Comparison of ENCODE assay signal across 10 cellular contexts in the genomic region with DNA sequence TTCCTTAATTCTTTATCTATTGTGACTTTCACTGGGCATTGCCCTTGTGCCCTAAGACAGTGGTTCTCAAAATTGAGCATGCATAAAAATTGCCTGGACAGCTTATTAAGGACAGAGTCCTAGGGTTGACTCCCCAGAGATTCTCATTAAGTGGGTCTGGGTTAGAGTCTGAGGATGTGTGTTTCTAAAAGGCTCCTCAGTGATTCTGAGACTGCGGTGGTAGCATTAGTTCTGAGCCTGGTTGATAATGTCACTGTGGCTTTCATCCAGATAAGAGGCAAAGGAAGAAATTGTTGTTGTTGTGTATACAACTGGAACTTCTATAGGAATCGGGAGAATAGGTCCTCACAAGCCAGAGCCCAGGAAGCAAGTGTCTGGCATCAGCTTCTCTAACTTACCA. TPM values are rescaled to one million over a fixed set of nuclear protein-coding genes. Genes with fewer than 3 reads are reported as not detected.
DNase-seq lines count a peak whose midpoint lies in the region; ATAC-seq and TF ChIP-seq lines count a peak whose summit lies in the region.
"Had no signal": no experiment of that assay in that cellular context is flagged by ENCODE, and none has a peak within 500 bp of the region (broad histone marks: within the 10 kb centered on the region; RNA-seq: fewer than 3 reads in every experiment).

No MANE protein-coding gene starts in this region.

- 18% methylated on average over 2 of the region's 2 CpGs for WGBS in right lobe of liver (ENCODE audit: insufficient coverage, low coverage, low lambda C conversion rate, missing lambda C conversion rate)

- peaks cover 3% of the 10 kb centered on the region for H3K27me3 Mint-ChIP-seq in activated CD8-positive, alpha-beta memory T cell treated with anti-CD3 and anti-CD28 coated beads, Interleukin-2, amount 10 ng/mL, durations not matched to agents 7 days and 5 days
- no peaks in the 10 kb centered on the region for H3K27me3 Mint-ChIP-seq in activated naive CD8-positive, alpha-beta T cell treated with anti-CD3 and anti-CD28 coated beads for 36 hours

- no peaks in the 10 kb centered on the region for H3K27me3 ChIP-seq in right lobe of liver

- no peak for TF ChIP-seq POLR2A in right lobe of liver (IDR thresholded peaks at IDR 0.05)

- no peaks in the 10 kb centered on the region for H3K9me3 ChIP-seq in right lobe of liver

- TF ChIP-seq CTCF in right lobe of liver (IDR thresholded peaks at IDR 0.05) = no peak

- peak overlapping the region; percentile 92 for H3K27ac Mint-ChIP-seq in activated CD8-positive, alpha-beta memory T cell treated with anti-CD3 and anti-CD28 coated beads, Interleukin-2, amount 10 ng/mL, durations not matched to agents 7 days and 5 days
- no peak overlapping the region for H3K27ac Mint-ChIP-seq in activated naive CD8-positive, alpha-beta T cell treated with anti-CD3 and anti-CD28 coated beads for 36 hours

- CTCF ChIA-PET in activated CD8-positive, alpha-beta memory T cell treated with anti-CD3 and anti-CD28 coated beads, Interleukin-2, amount 10 ng/mL, durations not matched to agents 7 days and 5 days (lab: Charles Lee) = interaction anchor here (1.2 to 1.6 kb wide), 3 partner anchors 10 to 66 kb away, joined by 3 to 5 read pairs (median 5); no protein-coding TSS in a partner anchor

- DNase-seq in activated CD8-positive, alpha-beta memory T cell treated with anti-CD3 and anti-CD28 coated beads, Interleukin-2, amount 10 ng/mL, durations not matched to agents 7 days and 5 days = no peak
- no peak for DNase-seq in activated CD8-positive, alpha-beta memory T cell treated with anti-CD3 and anti-CD28 coated beads for 24 hours
- no peak for DNase-seq in activated naive CD8-positive, alpha-beta T cell treated with anti-CD3 and anti-CD28 coated beads for 36 hours
- no peak for DNase-seq in right lobe of liver
- peak in 1 of 49 donors; percentile 20 for DNase-seq in substantia nigra (lab: John Stamatoyannopoulos, UW)
- DNase-seq in LoVo (ENCODE audit: low spot score) = no peak
- no peak for DNase-seq in DMS114 treated with DMSO at 0.1 percent for 48 hours (lab: John Stamatoyannopoulos, UW; ENCODE audit: unreplicated experiment)
- DNase-seq: H7, NCI-H187 treated with DMSO at 0.1 percent for 48 hours had no signal

- peaks cover 34% of the 10 kb centered on the region for H3K4me1 Mint-ChIP-seq in activated CD8-positive, alpha-beta memory T cell treated with anti-CD3 and anti-CD28 coated beads, Interleukin-2, amount 10 ng/mL, durations not matched to agents 7 days and 5 days
- H3K4me1 Mint-ChIP-seq in activated naive CD8-positive, alpha-beta T cell treated with anti-CD3 and anti-CD28 coated beads for 36 hours = peaks cover 30% of the 10 kb centered on the region

- intact Hi-C loops in right lobe of liver (cut with DNase I) = no loop called here

- H3K27ac ChIP-seq in right lobe of liver (peak overlapping the region; percentile 90 to 97 (median 97)), substantia nigra (ENCODE audit: low read depth, low read length, poor library complexity, severe bottlenecking) (peak overlapping the region; percentile 93)

- H3K9me3 Mint-ChIP-seq in activated CD8-positive, alpha-beta memory T cell treated with anti-CD3 and anti-CD28 coated beads, Interleukin-2, amount 10 ng/mL, durations not matched to agents 7 days and 5 days (ENCODE audit: low read depth) = peaks cover 9% of the 10 kb centered on the region
- H3K9me3 Mint-ChIP-seq in activated naive CD8-positive, alpha-beta T cell treated with anti-CD3 and anti-CD28 coated beads for 36 hours = peaks cover 30% of the 10 kb centered on the region

- no peak for ATAC-seq in activated CD8-positive, alpha-beta memory T cell treated with anti-CD3 and anti-CD28 coated beads, Interleukin-2, amount 10 ng/mL, durations not matched to agents 7 days and 5 days
- ATAC-seq in right lobe of liver (peak in 1 of 4 donors; percentile 2), HG02642 (IDR thresholded peaks at IDR 0.05; ENCODE audit: poor library complexity, unreplicated experiment) (no peak)

- peaks cover 67% of the 10 kb centered on the region for H3K36me3 Mint-ChIP-seq in activated CD8-positive, alpha-beta memory T cell treated with anti-CD3 and anti-CD28 coated beads, Interleukin-2, amount 10 ng/mL, durations not matched to agents 7 days and 5 days
- H3K36me3 Mint-ChIP-seq in activated naive CD8-positive, alpha-beta T cell treated with anti-CD3 and anti-CD28 coated beads for 36 hours = peaks cover 51% of the 10 kb centered on the region

- peak overlapping the region; percentile 32 to 58 (median 58) for H3K4me3 ChIP-seq in right lobe of liver

- peaks cover 0 to 21% (median 8%) of the 10 kb centered on the region in 4 donors for H3K4me1 ChIP-seq in right lobe of liver

- H3K36me3 ChIP-seq in right lobe of liver = peaks cover 0 to 13% (median 5%) of the 10 kb centered on the region in 4 donors

- peak overlapping the region; percentile 94 for H3K4me3 Mint-ChIP-seq in activated CD8-positive, alpha-beta memory T cell treated with anti-CD3 and anti-CD28 coated beads, Interleukin-2, amount 10 ng/mL, durations not matched to agents 7 days and 5 days
- H3K4me3 Mint-ChIP-seq in activated naive CD8-positive, alpha-beta T cell treated with anti-CD3 and anti-CD28 coated beads for 36 hours = peak overlapping the region; percentile 81

RNA-seq across cellular contexts. Expression of a gene that starts 1.3 kb away (rescaled TPM):
- total RNA-seq in activated CD8-positive, alpha-beta memory T cell treated with anti-CD3 and anti-CD28 coated beads, Interleukin-2, amount 10 ng/mL, durations not matched to agents 7 days and 5 days = 10 to 100 TPM; 16.0 to 34.4 TPM
- 10 to 100 TPM; 37.0 to 37.3 TPM for total RNA-seq in activated naive CD8-positive, alpha-beta T cell treated with anti-CD3 and anti-CD28 coated beads for 36 hours
- 10 to 100 TPM in 3 of 6 experiments, 1 to 10 TPM in 3; 4.7 to 12.4 (median 9.8) TPM for total RNA-seq in right lobe of liver

RNA-seq across cellular contexts. Expression of a gene that starts 24.6 kb away (rescaled TPM):
- total RNA-seq in activated CD8-positive, alpha-beta memory T cell treated with anti-CD3 and anti-CD28 coated beads, Interleukin-2, amount 10 ng/mL, durations not matched to agents 7 days and 5 days = 100 to 1,000 TPM in 1 of 2 experiments, 10 to 100 TPM in 1; 54.2 to 151 TPM
- total RNA-seq in activated naive CD8-positive, alpha-beta T cell treated with anti-CD3 and anti-CD28 coated beads for 36 hours = 10 to 100 TPM; 28.6 to 28.7 TPM
- 10 to 100 TPM in 4 of 6 experiments, 1 to 10 TPM in 2; 7.5 to 17.9 (median 11.5) TPM for total RNA-seq in right lobe of liver

RNA-seq across cellular contexts. Expression of a gene that starts 51.6 kb away (rescaled TPM):
- total RNA-seq in activated CD8-positive, alpha-beta memory T cell treated with anti-CD3 and anti-CD28 coated beads, Interleukin-2, amount 10 ng/mL, durations not matched to agents 7 days and 5 days = 10 to 100 TPM; 24.0 to 28.5 TPM
- 10 to 100 TPM; 20.7 to 22.5 TPM for total RNA-seq in activated naive CD8-positive, alpha-beta T cell treated with anti-CD3 and anti-CD28 coated beads for 36 hours
- 100 to 1,000 TPM in 1 of 6 experiments, 10 to 100 TPM in 5; 52.4 to 179 (median 58.4) TPM for total RNA-seq in right lobe of liver
